ENCODE assay signal across 18 cellular contexts in the genomic region with DNA sequence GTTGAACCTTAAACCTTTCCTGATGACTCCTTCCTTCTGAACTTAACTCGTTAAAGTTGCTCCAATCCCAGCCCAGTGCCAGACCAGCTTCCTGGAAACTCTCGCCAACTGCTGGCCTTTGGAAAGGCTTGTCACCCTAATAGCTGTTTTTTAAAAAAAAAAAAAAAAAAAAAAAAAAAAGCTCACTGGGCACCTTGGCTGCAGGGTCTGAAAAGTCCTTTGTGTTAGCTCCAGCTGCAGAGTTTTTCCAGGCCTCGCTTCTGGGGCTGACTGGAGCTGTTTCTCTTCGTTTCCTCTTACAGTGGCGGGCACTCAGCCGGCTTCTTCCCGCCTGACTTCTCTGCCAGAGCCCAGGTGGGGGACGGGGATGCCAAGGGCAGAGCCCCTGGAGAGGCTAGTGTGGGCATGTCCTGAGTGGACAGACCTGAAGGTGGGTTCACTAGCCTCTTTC. TPM values are rescaled to one million over a fixed set of nuclear protein-coding genes. Genes with fewer than 3 reads are reported as not detected.
DNase-seq lines count a peak whose midpoint lies in the region; ATAC-seq and TF ChIP-seq lines count a peak whose summit lies in the region.
"Had no signal": no experiment of that assay in that cellular context is flagged by ENCODE, and none has a peak within 500 bp of the region (broad histone marks: within the 10 kb centered on the region; RNA-seq: fewer than 3 reads in every experiment).

No MANE protein-coding gene starts in this region.

- no peak overlapping the region for H3K27ac ChIP-seq in H9 (ENCODE audit: insufficient read length, low read depth, low read length)
- peak overlapping the region in 35 of 59 donors; percentile 7 to 84 (median 65) for H3K27ac ChIP-seq in dorsolateral prefrontal cortex
- no peak overlapping the region for H3K27ac ChIP-seq in smooth muscle cell (ENCODE audit: low read depth)
- H3K27ac ChIP-seq: neutrophil had no signal

- peaks cover 16 to 26% of the 10 kb centered on the region in 2 experiments for H3K4me1 Mint-ChIP-seq in H9
- H3K4me1 Mint-ChIP-seq: activated naive CD4-positive, alpha-beta T cell treated with anti-CD3 and anti-CD28 coated beads, Interleukin-2, amount 10 ng/mL, durations not matched to agents 7 days and 5 days had no signal

- H3K4ac ChIP-seq in H9 (ENCODE audit: low read depth, low read length): no peak overlapping the region

- no peak overlapping the region for H4K91ac ChIP-seq in H9 (ENCODE audit: insufficient read length, low read depth, low read length)

- no peaks in the 10 kb centered on the region for H3K27me3 ChIP-seq in H9 (ENCODE audit: insufficient read depth, low read length)
- no peaks in the 10 kb centered on the region for H3K27me3 ChIP-seq in dorsolateral prefrontal cortex
- H3K27me3 ChIP-seq in smooth muscle cell (ENCODE audit: low read depth): no peaks in the 10 kb centered on the region
- H3K27me3 ChIP-seq: neutrophil had no signal

- no peaks in the 10 kb centered on the region for H3K36me3 ChIP-seq in smooth muscle cell (ENCODE audit: low read depth)
- H3K36me3 ChIP-seq: neutrophil had no signal

- H3K56ac ChIP-seq in H9 (ENCODE audit: insufficient read length, low read depth, low read length): no peak overlapping the region

- WGBS in H9 (ENCODE audit: extremely low coverage, insufficient read length, low lambda C conversion rate): no CpG with 5 or more reads among the region's 8 CpGs
- WGBS in smooth muscle cell (ENCODE audit: low lambda C conversion rate): 76% methylated on average over 8 of the region's 8 CpGs

- H2BK15ac ChIP-seq in H9 (ENCODE audit: low read depth, low read length): no peak overlapping the region

- H2AFZ ChIP-seq in H9 (ENCODE audit: low read length): no peak overlapping the region
- H2AFZ ChIP-seq in smooth muscle cell (ENCODE audit: low read depth): no peak overlapping the region

- intact Hi-C loops in dorsolateral prefrontal cortex (cut with DNase I): loop anchor here (2.0 to 10.0 kb wide), 2 partner anchors 210 to 212 kb away; a partner anchor contains a TSS

- H3K36me3 Mint-ChIP-seq in H9 (ENCODE audit: insufficient read depth in 1 of 3, low read depth in 3 of 3): peaks cover 0 to 2% (median 1%) of the 10 kb centered on the region in 3 experiments; a peak in 1 of 7 replicates
- H3K36me3 Mint-ChIP-seq: activated naive CD4-positive, alpha-beta T cell treated with anti-CD3 and anti-CD28 coated beads, Interleukin-2, amount 10 ng/mL, durations not matched to agents 7 days and 5 days had no signal

- no peak overlapping the region for H3K27ac Mint-ChIP-seq in H9
- H3K27ac Mint-ChIP-seq: activated naive CD4-positive, alpha-beta T cell treated with anti-CD3 and anti-CD28 coated beads, Interleukin-2, amount 10 ng/mL, durations not matched to agents 7 days and 5 days; effector memory CD8-positive, alpha-beta T cell had no signal

- H4K20me1 ChIP-seq in H9 (ENCODE audit: control insufficient read depth, insufficient read depth, insufficient read length): peaks cover 3% of the 10 kb centered on the region
- H4K20me1 ChIP-seq in smooth muscle cell (ENCODE audit: low read depth): peaks cover 100% of the 10 kb centered on the region

- H2BK5ac ChIP-seq in H9 (ENCODE audit: insufficient read length, low read length): no peak overlapping the region

- no peaks in the 10 kb centered on the region for H3K23me2 ChIP-seq in H9 (ENCODE audit: insufficient read length, low read depth, low read length, poor library complexity, severe bottlenecking)

- no peak overlapping the region for H2BK20ac ChIP-seq in H9 (ENCODE audit: low read depth, low read length, poor library complexity, severe bottlenecking)

- H3K4me2 ChIP-seq in H9 (ENCODE audit: insufficient read depth, insufficient read length, low read length): no peak overlapping the region
- peak overlapping the region; percentile 12 for H3K4me2 ChIP-seq in smooth muscle cell

- H4K5ac ChIP-seq in H9 (ENCODE audit: insufficient read length, low read depth, low read length): no peak overlapping the region

- no peaks in the 10 kb centered on the region; the same call in 1 of the 2 replicates for H3K79me2 ChIP-seq in H9 (ENCODE audit: insufficient read depth, low read length)
- H3K79me2 ChIP-seq in smooth muscle cell (ENCODE audit: low read depth): peaks cover 81% of the 10 kb centered on the region

- H3K9ac ChIP-seq in H9 (ENCODE audit: extremely low read depth, insufficient read length, low read length) (no peak overlapping the region), smooth muscle cell (ENCODE audit: low read depth) (no peak overlapping the region)

- ATAC-seq in HG03025 (IDR thresholded peaks at IDR 0.05; ENCODE audit: low FRiP score, unreplicated experiment): no peak
- ATAC-seq: effector memory CD8-positive, alpha-beta T cell had no signal

- TF ChIP-seq CTCF in H9 (conservative IDR thresholded peaks at IDR 0.05) (no peak), dorsolateral prefrontal cortex (IDR thresholded peaks at IDR 0.05 in 54 of 56, conservative IDR thresholded peaks at IDR 0.05 in 2 of 56; ENCODE audit: low read depth in 1 of 56, partially characterized antibody in 56 of 56) (peak in 1 of 56 donors; percentile 12), smooth muscle cell (IDR thresholded peaks at IDR 0.05; ENCODE audit: borderline replicate concordance, insufficient read depth, poor library complexity, severe bottlenecking) (no peak)

- no peak overlapping the region for H3K23ac ChIP-seq in H9 (ENCODE audit: insufficient read length, low read depth, low read length)

- H3K4me1 ChIP-seq in H9 (ENCODE audit: insufficient read depth, low read length) (no peaks in the 10 kb centered on the region; the same call in 1 of the 2 replicates), smooth muscle cell (ENCODE audit: low read depth) (peaks cover 16% of the 10 kb centered on the region)

- no peak overlapping the region for H3K18ac ChIP-seq in H9 (ENCODE audit: insufficient read length, low read depth, low read length)

- H3K4me3 ChIP-seq in dorsolateral prefrontal cortex (peak overlapping the region in 2 of 59 donors; percentile 5 to 7), smooth muscle cell (no peak overlapping the region)
- H3K4me3 ChIP-seq: lung had no signal

- H3K9me3 ChIP-seq in H9 (ENCODE audit: control insufficient read depth, low read depth, low read length) (no peaks in the 10 kb centered on the region), smooth muscle cell (replicated peaks; ENCODE audit: low read depth) (no peaks in the 10 kb centered on the region)
- H3K9me3 ChIP-seq: neutrophil had no signal

- no peak overlapping the region for H2AK5ac ChIP-seq in H9 (ENCODE audit: insufficient read length, low read length)

- peaks cover 17% of the 10 kb centered on the region for H3K27me3 Mint-ChIP-seq in H9 (ENCODE audit: low read depth)
- H3K27me3 Mint-ChIP-seq: activated naive CD4-positive, alpha-beta T cell treated with anti-CD3 and anti-CD28 coated beads, Interleukin-2, amount 10 ng/mL, durations not matched to agents 7 days and 5 days; effector memory CD8-positive, alpha-beta T cell had no signal

- no peaks in the 10 kb centered on the region for H3F3A ChIP-seq in smooth muscle cell (ENCODE audit: low read depth)

- H3K9me3 Mint-ChIP-seq in H9: no peaks in the 10 kb centered on the region; a peak in 1 of 5 replicates
- H3K9me3 Mint-ChIP-seq: activated naive CD4-positive, alpha-beta T cell treated with anti-CD3 and anti-CD28 coated beads, Interleukin-2, amount 10 ng/mL, durations not matched to agents 7 days and 5 days; effector memory CD8-positive, alpha-beta T cell had no signal

- DNase-seq in H9 (peak; percentile 20), dorsolateral prefrontal cortex (peak in 6 of 10 donors; percentile 35 to 62 (median 50)), midbrain (lab: John Stamatoyannopoulos, UW) (peak; percentile 49), smooth muscle cell (lab: John Stamatoyannopoulos, UW; ENCODE audit: unreplicated experiment) (no peak), NCI-H524 treated with DMSO at 0.1 percent for 48 hours (lab: John Stamatoyannopoulos, UW) (no peak), NCI-H1694 treated with DMSO at 0.1 percent for 48 hours (lab: John Stamatoyannopoulos, UW) (no peak), SIG-M5 treated with dmso at 0.1 percent for 504 hours (lab: John Stamatoyannopoulos, UW; ENCODE audit: unreplicated experiment) (no peak)
- DNase-seq: activated CD4-positive, CD25-positive, alpha-beta regulatory T cell; activated CD8-positive, alpha-beta memory T cell treated with anti-CD3 and anti-CD28 coated beads, Interleukin-2, amount 50 U/mL, for 4 hours; activated naive CD4-positive, alpha-beta T cell treated with anti-CD3 and anti-CD28 coated beads, Interleukin-2, amount 10 ng/mL, durations not matched to agents 7 days and 5 days; effector memory CD8-positive, alpha-beta T cell; NCI-H1417; NCI-H345; stimulated activated CD4-positive, alpha-beta T cell treated with anti-CD3 and anti-CD28 coated beads, Interleukin-12 subunit alpha, Interleukin-12 subunit beta, amount 100 ng/mL, for 4 hours; stimulated activated naive CD4-positive, alpha-beta T cell treated with Interleukin-2 at 50 U/mL for 16 hours had no signal

- no peak overlapping the region for H2BK12ac ChIP-seq in H9 (ENCODE audit: insufficient read length, low read depth, low read length)

- H3K4me3 Mint-ChIP-seq in H9: no peak overlapping the region
- H3K4me3 Mint-ChIP-seq: activated naive CD4-positive, alpha-beta T cell treated with anti-CD3 and anti-CD28 coated beads, Interleukin-2, amount 10 ng/mL, durations not matched to agents 7 days and 5 days; effector memory CD8-positive, alpha-beta T cell had no signal

- H4K8ac ChIP-seq in H9 (replicated peaks; ENCODE audit: insufficient read length, low read depth, low read length): no peak overlapping the region

- no peaks in the 10 kb centered on the region for H3K79me1 ChIP-seq in H9 (ENCODE audit: insufficient read depth, low read depth, low read length, poor library complexity, severe bottlenecking)

- H2BK120ac ChIP-seq in H9 (ENCODE audit: low read depth, low read length, poor library complexity, severe bottlenecking): no peak overlapping the region

- no peak overlapping the region for H3K14ac ChIP-seq in H9 (ENCODE audit: insufficient read depth, low read length)

- no peak overlapping the region for H3T11ph ChIP-seq in H9 (ENCODE audit: low read length)

RNA-seq across cellular contexts. Expression of a gene that starts 25.1 kb away (rescaled TPM):
- total RNA-seq in H9 (2021) (0.88 and 1.2 TPM in 2 replicates), dorsolateral prefrontal cortex (1 to 10 TPM; 2.4 to 9.8 (median 4.7) TPM), smooth muscle cell (9.8 and 12.3 TPM in 2 replicates)
- 1.6 and 4.6 TPM in 2 replicates for polyA plus RNA-seq in smooth muscle cell

Comparison
In these comparisons a context has a peak if more than half of its experiments do, and no peak if none do; other contexts are left out.
1. DNase-seq: peak in H9 (single experiment), dorsolateral prefrontal cortex (6 of 10) and midbrain (single experiment); none in smooth muscle cell (single experiment), NCI-H524 treated with DMSO at 0.1 percent for 48 hours (single experiment), NCI-H1694 treated with DMSO at 0.1 percent for 48 hours (single experiment) and SIG-M5 treated with dmso at 0.1 percent for 504 hours (single experiment).
2. H3K27ac ChIP-seq: peak in dorsolateral prefrontal cortex (35 of 59); none in H9 (single experiment) and smooth muscle cell (single experiment).